ENCODE assay signal across 9 cellular contexts in the genomic region with DNA sequence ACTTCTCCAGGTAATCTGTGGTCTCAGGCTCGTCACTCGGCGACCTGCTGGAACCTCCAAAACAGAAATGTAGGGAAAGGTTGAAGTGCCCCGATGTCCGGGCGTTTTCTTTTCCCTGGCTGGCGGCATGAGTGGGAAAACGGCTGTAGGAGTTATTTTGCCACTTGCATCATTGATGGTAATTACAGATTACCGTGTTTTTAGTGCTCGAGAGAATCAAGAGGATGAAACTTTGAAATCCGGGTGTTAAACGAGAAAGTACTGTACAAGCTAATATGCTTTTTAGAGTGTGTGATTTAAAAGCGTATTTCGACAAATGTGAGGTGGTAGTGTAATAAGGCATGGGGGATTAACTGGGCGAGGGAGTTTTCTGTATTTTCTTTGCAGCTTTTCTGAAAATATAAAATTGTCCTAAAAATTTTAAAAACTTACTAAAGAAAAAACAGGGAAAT. TPM values are rescaled to one million over a fixed set of nuclear protein-coding genes. Genes with fewer than 3 reads are reported as not detected.
DNase-seq lines count a peak whose midpoint lies in the region; ATAC-seq and TF ChIP-seq lines count a peak whose summit lies in the region.
"Had no signal": no experiment of that assay in that cellular context is flagged by ENCODE, and none has a peak within 500 bp of the region (broad histone marks: within the 10 kb centered on the region; RNA-seq: fewer than 3 reads in every experiment).

No MANE protein-coding gene starts in this region.

- no peak for TF ChIP-seq EP300 in suprapubic skin (IDR thresholded peaks at IDR 0.05)

- peak overlapping the region; percentile 25 for H3K4me3 Mint-ChIP-seq in activated CD4-positive, alpha-beta T cell treated with anti-CD3 and anti-CD28 coated beads, Interleukin-2, amount 10 ng/mL, durations not matched to agents 24 days and 14 days
- peak overlapping the region; percentile 45 for H3K4me3 Mint-ChIP-seq in activated naive CD8-positive, alpha-beta T cell treated with anti-CD3 and anti-CD28 coated beads, Interleukin-2, amount 10 ng/mL, durations not matched to agents 7 days and 5 days

- no peak for DNase-seq in activated CD4-positive, alpha-beta T cell treated with anti-CD3 and anti-CD28 coated beads, Interleukin-2, amount 10 ng/mL, durations not matched to agents 24 days and 14 days
- no peak for DNase-seq in activated CD4-positive, alpha-beta T cell treated with anti-CD3 and anti-CD28 coated beads, Interleukin-2, amount 50 U/mL, for 4 hours
- no peak for DNase-seq in activated naive CD8-positive, alpha-beta T cell treated with anti-CD3 and anti-CD28 coated beads, Interleukin-2, amount 10 ng/mL, durations not matched to agents 7 days and 5 days
- DNase-seq in kidney epithelial cell (ENCODE audit: low read depth) (no peak), suprapubic skin (ENCODE audit: low spot score in 2 of 2) (no peak), UCSD-AML1 (lab: John Stamatoyannopoulos, UW; ENCODE audit: unreplicated experiment) (no peak)
- DNase-seq: stimulated activated CD8-positive, alpha-beta memory T cell treated with anti-CD3 and anti-CD28 coated beads, Interleukin-4, amount 100 ng/mL, for 48 hours had no signal

- no peak for TF ChIP-seq CTCF in kidney epithelial cell (IDR thresholded peaks at IDR 0.05; ENCODE audit: insufficient read depth, low read length, poor library complexity, severe bottlenecking)
- TF ChIP-seq CTCF in suprapubic skin (IDR thresholded peaks at IDR 0.05) = no peak

- H3K4me1 Mint-ChIP-seq in activated CD4-positive, alpha-beta T cell treated with anti-CD3 and anti-CD28 coated beads, Interleukin-2, amount 10 ng/mL, durations not matched to agents 24 days and 14 days = peaks cover 13% of the 10 kb centered on the region
- H3K4me1 Mint-ChIP-seq in activated naive CD8-positive, alpha-beta T cell treated with anti-CD3 and anti-CD28 coated beads, Interleukin-2, amount 10 ng/mL, durations not matched to agents 7 days and 5 days = peaks cover 3% of the 10 kb centered on the region

- no peak for TF ChIP-seq POLR2A in suprapubic skin (IDR thresholded peaks at IDR 0.05)

- peak overlapping the region; percentile 92 for H3K27ac ChIP-seq in suprapubic skin

- POLR2A ChIA-PET in activated naive CD8-positive, alpha-beta T cell treated with anti-CD3 and anti-CD28 coated beads, Interleukin-2, amount 10 ng/mL, durations not matched to agents 7 days and 5 days (lab: Charles Lee) = interaction anchor here (0.6 kb wide), 1 partner anchor 39 kb away, joined by 3 read pairs; no protein-coding TSS in a partner anchor

- H3K36me3 ChIP-seq in kidney epithelial cell (ENCODE audit: control insufficient read depth, insufficient read depth, low read length) (no peaks in the 10 kb centered on the region), suprapubic skin (no peaks in the 10 kb centered on the region)

- intact Hi-C loops in activated CD4-positive, alpha-beta T cell treated with anti-CD3 and anti-CD28 coated beads, Interleukin-2, amount 10 ng/mL, durations not matched to agents 24 days and 14 days (cut with micrococcal nuclease) = loop anchor here (10.0 kb wide), 1 partner anchor 138 kb away; no protein-coding TSS in a partner anchor

- H3K4me1 ChIP-seq in suprapubic skin = peaks cover 27% of the 10 kb centered on the region

- no peaks in the 10 kb centered on the region for H3K9me3 ChIP-seq in suprapubic skin

- H3K4me3 ChIP-seq in kidney epithelial cell (ENCODE audit: low read depth, low read length) = peak overlapping the region; percentile 67
- H3K4me3 ChIP-seq in suprapubic skin = peak overlapping the region; percentile 71

- H3K27me3 ChIP-seq in kidney epithelial cell (ENCODE audit: control insufficient read depth, insufficient read depth, low read length) = no peaks in the 10 kb centered on the region
- H3K27me3 ChIP-seq in suprapubic skin = no peaks in the 10 kb centered on the region

- H3K36me3 Mint-ChIP-seq in activated CD4-positive, alpha-beta T cell treated with anti-CD3 and anti-CD28 coated beads, Interleukin-2, amount 10 ng/mL, durations not matched to agents 24 days and 14 days (ENCODE audit: low read depth) = no peaks in the 10 kb centered on the region
- H3K36me3 Mint-ChIP-seq in activated naive CD8-positive, alpha-beta T cell treated with anti-CD3 and anti-CD28 coated beads, Interleukin-2, amount 10 ng/mL, durations not matched to agents 7 days and 5 days = no peaks in the 10 kb centered on the region

- no peak for ATAC-seq in activated naive CD8-positive, alpha-beta T cell treated with anti-CD3 and anti-CD28 coated beads, Interleukin-2, amount 10 ng/mL, durations not matched to agents 7 days and 5 days (ENCODE audit: low read depth)
- ATAC-seq in activated CD4-positive, CD25-positive, alpha-beta regulatory T cell treated with anti-CD3 and anti-CD28 coated beads, Interleukin-2, amount 50 U/mL, for 24 hours = no peak
- no peak for ATAC-seq in HG03139 (IDR thresholded peaks at IDR 0.05; ENCODE audit: unreplicated experiment)

- peaks cover 55% of the 10 kb centered on the region for H3K27me3 Mint-ChIP-seq in activated CD4-positive, alpha-beta T cell treated with anti-CD3 and anti-CD28 coated beads, Interleukin-2, amount 10 ng/mL, durations not matched to agents 24 days and 14 days
- H3K27me3 Mint-ChIP-seq in activated naive CD8-positive, alpha-beta T cell treated with anti-CD3 and anti-CD28 coated beads, Interleukin-2, amount 10 ng/mL, durations not matched to agents 7 days and 5 days = peaks cover 60% of the 10 kb centered on the region

- no peaks in the 10 kb centered on the region for H3K9me3 Mint-ChIP-seq in activated CD4-positive, alpha-beta T cell treated with anti-CD3 and anti-CD28 coated beads, Interleukin-2, amount 10 ng/mL, durations not matched to agents 24 days and 14 days
- H3K9me3 Mint-ChIP-seq in activated naive CD8-positive, alpha-beta T cell treated with anti-CD3 and anti-CD28 coated beads, Interleukin-2, amount 10 ng/mL, durations not matched to agents 7 days and 5 days = no peaks in the 10 kb centered on the region

- WGBS in suprapubic skin = 21% methylated on average over 15 of the region's 15 CpGs

- no peak overlapping the region for H3K27ac Mint-ChIP-seq in activated CD4-positive, alpha-beta T cell treated with anti-CD3 and anti-CD28 coated beads, Interleukin-2, amount 10 ng/mL, durations not matched to agents 24 days and 14 days
- H3K27ac Mint-ChIP-seq in activated naive CD8-positive, alpha-beta T cell treated with anti-CD3 and anti-CD28 coated beads, Interleukin-2, amount 10 ng/mL, durations not matched to agents 7 days and 5 days = no peak overlapping the region

RNA-seq across cellular contexts. Expression of a gene that starts 0.8 kb away (rescaled TPM):
- total RNA-seq in activated CD4-positive, alpha-beta T cell treated with anti-CD3 and anti-CD28 coated beads, Interleukin-2, amount 10 ng/mL, durations not matched to agents 24 days and 14 days = 1.2 and 2.1 TPM in 2 replicates
- under 1 TPM; 0.25 to 0.43 TPM for total RNA-seq in activated naive CD8-positive, alpha-beta T cell treated with anti-CD3 and anti-CD28 coated beads, Interleukin-2, amount 10 ng/mL, durations not matched to agents 7 days and 5 days
- total RNA-seq in kidney epithelial cell (6.2 and 7.0 TPM in 2 replicates), suprapubic skin (100 to 1,000 TPM; 112 to 233 (median 121) TPM)

Comparison
In these comparisons a context has a peak if more than half of its experiments do, and no peak if none do; other contexts are left out.
1. RNA of a gene that starts 0.8 kb away (total RNA-seq): 112 to 233 TPM in suprapubic skin; 6.2 to 7.0 TPM in kidney epithelial cell, 1.2 to 2.1 TPM in activated CD4-positive, alpha-beta T cell treated with anti-CD3 and anti-CD28 coated beads, Interleukin-2, amount 10 ng/mL, durations not matched to agents 24 days and 14 days and 0.25 to 0.43 TPM in activated naive CD8-positive, alpha-beta T cell treated with anti-CD3 and anti-CD28 coated beads, Interleukin-2, amount 10 ng/mL, durations not matched to agents 7 days and 5 days; every median in the first group is over 10 times any median in the second.